Comparison of ENCODE assay signal across 24 cellular contexts in the genomic region with DNA sequence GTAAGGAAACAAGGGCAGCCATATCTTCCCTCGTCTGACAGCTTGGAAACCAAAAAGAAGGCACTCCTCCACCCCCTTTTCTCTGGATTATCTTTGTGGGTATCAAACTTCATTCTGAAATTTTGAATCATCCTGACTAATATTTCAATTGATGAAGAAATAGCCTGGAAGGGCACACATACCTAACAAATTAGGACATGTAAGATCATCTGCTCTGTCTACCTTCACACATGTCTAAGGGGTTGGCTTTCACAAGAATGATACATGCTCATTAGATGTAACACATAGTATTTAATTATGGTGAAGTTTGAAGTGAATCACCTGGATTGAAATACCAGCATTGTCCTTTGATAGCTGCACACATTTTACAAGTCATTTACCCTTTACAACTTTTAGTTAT.
"Had no signal": no experiment of that assay in that cellular context is flagged by ENCODE, and none has a peak within 500 bp of the region (broad histone marks: within the 10 kb centered on the region; RNA-seq: fewer than 3 reads in every experiment).

No MANE protein-coding gene starts in this region.

- ATAC-seq: activated CD8-positive, alpha-beta memory T cell treated with anti-CD3 and anti-CD28 coated beads, Interleukin-2, amount 10 ng/mL, durations not matched to agents 7 days and 5 days; activated CD8-positive, alpha-beta T cell treated with anti-CD3 and anti-CD28 coated beads, Interleukin-2, amount 10 ng/mL, durations not matched to agents 7 days and 5 days; activated naive CD4-positive, alpha-beta T cell treated with anti-CD3 and anti-CD28 coated beads, Interleukin-2, amount 50 U/mL, for 72 hours; activated T-cell treated with anti-CD3 and anti-CD28 coated beads, Interleukin-2, amount 50 U/mL, for 72 hours; WTC11 had no signal

- H3K4me1 ChIP-seq: ascending aorta, breast epithelium, esophagus squamous epithelium had no signal

- DNase-seq: activated CD4-positive, alpha-beta memory T cell treated with anti-CD3 and anti-CD28 coated beads for 36 hours; activated CD4-positive, alpha-beta T cell treated with anti-CD3 and anti-CD28 coated beads for 48 hours; activated CD8-positive, alpha-beta memory T cell treated with anti-CD3 and anti-CD28 coated beads, Interleukin-2, amount 10 ng/mL, durations not matched to agents 7 days and 5 days; activated CD8-positive, alpha-beta memory T cell treated with anti-CD3 and anti-CD28 coated beads, Interleukin-2, amount 50 U/mL, for 4 hours; activated CD8-positive, alpha-beta T cell treated with anti-CD3 and anti-CD28 coated beads, Interleukin-2, amount 10 ng/mL, durations not matched to agents 7 days and 5 days; activated gamma-delta T cell; activated naive CD4-positive, alpha-beta T cell; activated naive CD4-positive, alpha-beta T cell treated with anti-CD3 and anti-CD28 coated beads, Interleukin-2, amount 10 ng/mL, durations not matched to agents 7 days and 5 days; activated naive CD8-positive, alpha-beta T cell treated with anti-CD3 and anti-CD28 coated beads, Interleukin-2, amount 10 ng/mL, durations not matched to agents 7 days and 5 days; activated T-cell treated with anti-CD3 and anti-CD28 coated beads for 4 hours; activated T-cell treated with anti-CD3 and anti-CD28 coated beads, Interleukin-2, amount 50 U/mL, for 24 hours; activated T-cell treated with anti-CD3 and anti-CD28 coated beads, Interleukin-2, amount 50 U/mL, for 72 hours; dorsolateral prefrontal cortex; effector memory CD4-positive, alpha-beta T cell; endodermal cell; esophagus squamous epithelium; head of caudate nucleus; T-helper 2 cell had no signal

- H3K27me3 ChIP-seq: ascending aorta, breast epithelium, dorsolateral prefrontal cortex, esophagus squamous epithelium had no signal

- H3K27ac ChIP-seq: ascending aorta, breast epithelium, coronary artery, dorsolateral prefrontal cortex, esophagus squamous epithelium, VCaP had no signal

- H3K36me3 ChIP-seq: ascending aorta, breast epithelium, esophagus squamous epithelium had no signal

- H3K4me3 ChIP-seq: ascending aorta, breast epithelium, coronary artery, dorsolateral prefrontal cortex, esophagus squamous epithelium had no signal
